8 cellular contexts compared by ENCODE assay signal in genomic region chr4:48831532-48832015, GRCh38. TPM values are rescaled to one million over a fixed set of nuclear protein-coding genes. Genes with fewer than 3 reads are reported as not detected.
A peak's percentile ranks its signal among the peaks of the same experiment; 100 is the strongest.
DNase-seq lines count a peak whose midpoint lies in the region; ATAC-seq, FAIRE-seq and TF ChIP-seq lines count a peak whose summit lies in the region.

No MANE protein-coding gene starts in this region.

- H2BK120ac ChIP-seq in neuronal stem cell (ENCODE audit: low read depth, low read length) = no peak overlapping the region

- H3K36me3 ChIP-seq in heart right ventricle (peaks cover 0 to 42% (median 20%) of the 10 kb centered on the region in 9 donors), Panc1 (ENCODE audit: control insufficient read depth, insufficient read depth, low read length) (peaks cover 13% of the 10 kb centered on the region), neuronal stem cell (replicated peaks in 1 of 2; ENCODE audit: control insufficient read depth in 2 of 2, insufficient read depth in 2 of 2, low read length in 2 of 2) (peaks cover 9 to 43% of the 10 kb centered on the region in 2 donors)

- peak overlapping the region; percentile 23 for H3K4me2 ChIP-seq in neuronal stem cell (ENCODE audit: insufficient read depth, low read length, poor library complexity, severe bottlenecking)

- H3K18ac ChIP-seq in neuronal stem cell (ENCODE audit: low read length) = peak overlapping the region; percentile 97

- CTCF ChIA-PET in Panc1 (lab: Charles Lee) = no interaction called here

- POLR2A ChIA-PET in Panc1 (lab: Charles Lee) = no interaction called here

- in situ Hi-C loops in Panc1 (cut with HindIII; ENCODE audit: low pct_unique_long_range_greater_than_20kb, low sequenced_read_pairs) = no loop called here

- 0% methylated on average over 10 of the region's 10 CpGs for WGBS in heart right ventricle, 2 donors
- WGBS in neuronal stem cell (ENCODE audit: extremely low coverage in 2 of 2, insufficient read length in 2 of 2, insufficient replicate concordance in 1 of 2), 2 donors = no CpG with 5 or more reads among the region's 10 CpGs

- H3K9ac ChIP-seq in neuronal stem cell (ENCODE audit: low read depth, low read length, poor library complexity) = peak overlapping the region; percentile 100

- ATAC-seq in heart right ventricle = peak in 2 of 8 donors; percentile 3 to 20
- no peak for ATAC-seq in left ventricle myocardium superior
- no peak for ATAC-seq in Panc1
- ATAC-seq in HG02938 (IDR thresholded peaks at IDR 0.05; ENCODE audit: unreplicated experiment) = no peak

- TSS peak; percentile 93 for BruUV-seq in Panc1 (replicated peaks; lab: Mats Ljungman, UMichigan)

- TF ChIP-seq CTCF in heart right ventricle (IDR thresholded peaks at IDR 0.05) (no peak), Panc1 (IDR thresholded peaks at IDR 0.05) (no peak)

- H3K79me1 ChIP-seq in neuronal stem cell (ENCODE audit: low read depth, low read length) = no peaks in the 10 kb centered on the region

- H2BK5ac ChIP-seq in neuronal stem cell (ENCODE audit: low read length) = peak overlapping the region; percentile 91

- peak overlapping the region; percentile 90 for H4K91ac ChIP-seq in neuronal stem cell (ENCODE audit: low read depth, low read length, poor library complexity)

- H2AFZ ChIP-seq in neuronal stem cell (ENCODE audit: low read length) = peak overlapping the region; percentile 90

- H3K27ac ChIP-seq in heart right ventricle = peak overlapping the region; percentile 85 to 98 (median 94)
- H3K27ac ChIP-seq in Panc1 (ENCODE audit: low read length) = peak overlapping the region; percentile 93
- H3K27ac ChIP-seq in epithelial cell of prostate = peak overlapping the region; percentile 91
- H3K27ac ChIP-seq in neuronal stem cell (replicated peaks; ENCODE audit: low read length) = peak overlapping the region; percentile 98

- peaks cover 4 to 24% (median 19%) of the 10 kb centered on the region in 9 donors for H3K4me1 ChIP-seq in heart right ventricle
- H3K4me1 ChIP-seq in Panc1 (ENCODE audit: control insufficient read depth, insufficient read depth, low read length) = peaks cover 6% of the 10 kb centered on the region; the same call in 1 of the 2 replicates
- peaks cover 2 to 6% of the 10 kb centered on the region in 2 donors for H3K4me1 ChIP-seq in neuronal stem cell (ENCODE audit: control insufficient read depth in 2 of 2, insufficient read depth in 1 of 2, low read depth in 1 of 2, low read length in 2 of 2)

- peak overlapping the region; percentile 86 for H3K14ac ChIP-seq in neuronal stem cell (ENCODE audit: low read length)

- H3K9me3 ChIP-seq in heart right ventricle (no peaks in the 10 kb centered on the region), Panc1 (ENCODE audit: control insufficient read depth, insufficient read depth, low read depth, low read length) (no peaks in the 10 kb centered on the region), neuronal stem cell (replicated peaks in 1 of 2; ENCODE audit: control insufficient read depth in 2 of 2, insufficient read depth in 1 of 2, low read depth in 1 of 2, low read length in 2 of 2) (no peaks in the 10 kb centered on the region)

- intact Hi-C loops in heart right ventricle (cut with DNase I) = loop anchor here in 6 of 10 donors (1.0 to 10.0 kb wide), 9 partner anchors 47 to 489 kb away; partner anchors contain the start of genes FRYL (in 4 of the 6) and SLAIN2 (in 1 of the 6)
- intact Hi-C loops in left ventricle myocardium superior (cut with micrococcal nuclease) = no loop called here
- intact Hi-C loops in Panc1 (cut with micrococcal nuclease; ENCODE audit: unreplicated experiment) = no loop called here

- H3K23ac ChIP-seq in neuronal stem cell (ENCODE audit: low read depth, low read length, poor library complexity) = peak overlapping the region; percentile 71

- no peak for FAIRE-seq in urothelium cell line (lab: Jason Lieb, UNC)

- no peak overlapping the region for H3K4ac ChIP-seq in neuronal stem cell (ENCODE audit: low read length)

- no peak overlapping the region for H2AK5ac ChIP-seq in neuronal stem cell (ENCODE audit: low read depth, low read length)

- peaks cover 0 to 4% (median 0%) of the 10 kb centered on the region in 7 donors for H3K27me3 ChIP-seq in heart right ventricle
- no peaks in the 10 kb centered on the region for H3K27me3 ChIP-seq in Panc1 (ENCODE audit: control insufficient read depth, insufficient read depth, low read length)
- no peaks in the 10 kb centered on the region for H3K27me3 ChIP-seq in neuronal stem cell (ENCODE audit: control insufficient read depth in 3 of 3, insufficient read depth in 3 of 3, low read depth in 1 of 3, low read length in 3 of 3)

- DNase-seq in heart right ventricle (no peak), left ventricle myocardium superior (no peak), Panc1 (ENCODE audit: low read depth, low spot score) (no peak), epithelial cell of prostate (ENCODE audit: low read depth, low spot score) (no peak), neuronal stem cell (ENCODE audit: low spot score) (no peak), urothelium cell line (ENCODE audit: low spot score) (no peak)
- no peak for DNase-seq in stimulated activated CD4-positive, alpha-beta T cell treated with anti-CD3 and anti-CD28 coated beads, Interleukin-1b, Interleukin-23, amount 100 ng/mL, for 48 hours

- no peak overlapping the region for H4K8ac ChIP-seq in neuronal stem cell (ENCODE audit: low read depth, low read length)

- no peak overlapping the region for H2BK15ac ChIP-seq in neuronal stem cell (ENCODE audit: low read length)

- H2BK12ac ChIP-seq in neuronal stem cell (ENCODE audit: low read length) = no peak overlapping the region

- H3K4me3 ChIP-seq in heart right ventricle = peak overlapping the region; percentile 66 to 95 (median 80)
- H3K4me3 ChIP-seq in Panc1 (ENCODE audit: low read depth in 2 of 2, low read length in 2 of 2) = peak overlapping the region; percentile 92 to 97
- peak overlapping the region; percentile 91 to 100 for H3K4me3 ChIP-seq in neuronal stem cell (ENCODE audit: low read length in 2 of 2)

RNA-seq across cellular contexts. Expression of gene OCIAD1, which starts 0.7 kb away (rescaled TPM):
- total RNA-seq in heart right ventricle = 100 to 1,000 TPM; 131 to 183 (median 161) TPM
- 100 to 1,000 TPM; 106 to 107 TPM for polyA plus RNA-seq in heart right ventricle
- total RNA-seq in left ventricle myocardium superior = 131 TPM
- total RNA-seq in Panc1 (2021; ENCODE audit: unreplicated experiment) = 103 TPM
- 77.3 TPM for polyA plus RNA-seq in Panc1 (2012; ENCODE audit: insufficient read length)
- 170 TPM for polyA plus RNA-seq in neuronal stem cell (2013, experiment 1 of 2)
- 177 TPM for polyA plus RNA-seq in neuronal stem cell (2013, experiment 2 of 2)

RNA-seq across cellular contexts. Expression of gene FRYL, which starts 51.5 kb away (rescaled TPM):
- 10 to 100 TPM; 30.0 to 60.1 (median 37.7) TPM for total RNA-seq in heart right ventricle
- polyA plus RNA-seq in heart right ventricle = 10 to 100 TPM; 11.7 to 23.0 TPM
- 40.2 TPM for total RNA-seq in left ventricle myocardium superior
- 47.5 TPM for total RNA-seq in Panc1 (2021; ENCODE audit: unreplicated experiment)
- 15.4 TPM for polyA plus RNA-seq in Panc1 (2012; ENCODE audit: insufficient read length)
- polyA plus RNA-seq in neuronal stem cell (2013, experiment 1 of 2) = 12.6 TPM
- 13.6 TPM for polyA plus RNA-seq in neuronal stem cell (2013, experiment 2 of 2)

Comparison
In these comparisons a context has a peak if more than half of its experiments do, and no peak if none do; other contexts are left out.
1. intact Hi-C loops: an anchor here in heart right ventricle (1.0 to 10.0 kb wide); none called in left ventricle myocardium superior and Panc1.